8 cellular contexts compared by ENCODE assay signal in the genomic region with DNA sequence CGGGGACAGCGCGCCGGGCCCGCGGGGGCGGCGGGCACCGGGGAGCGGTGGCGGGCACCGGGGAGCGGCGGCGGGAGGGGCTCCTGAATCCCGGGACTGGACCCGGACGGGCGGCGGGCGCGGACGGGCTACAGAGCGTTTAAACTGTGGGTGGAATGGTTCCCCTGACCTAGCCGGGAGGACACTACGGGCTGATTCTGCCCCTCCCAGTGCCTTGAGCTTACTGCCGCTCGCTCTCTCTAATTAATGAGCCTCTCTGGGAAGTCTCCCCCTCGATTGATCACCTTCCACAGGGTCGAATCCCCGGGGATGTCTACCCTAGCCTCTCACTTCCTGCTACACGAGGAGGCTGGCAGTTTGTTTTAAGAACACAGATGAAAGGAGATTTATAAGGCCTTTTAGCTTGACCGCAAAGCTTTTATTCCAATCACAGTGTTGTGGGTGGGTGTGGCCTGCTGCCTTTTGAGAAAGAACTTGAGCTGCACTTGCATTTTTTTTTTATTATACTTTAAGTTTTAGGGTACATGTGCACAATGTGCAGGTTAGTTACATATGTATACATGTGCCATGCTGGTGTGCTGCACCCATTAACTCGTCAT. TPM values are rescaled to one million over a fixed set of nuclear protein-coding genes. Genes with fewer than 3 reads are reported as not detected.
DNase-seq lines count a peak whose midpoint lies in the region; ATAC-seq and TF ChIP-seq lines count a peak whose summit lies in the region.

No MANE protein-coding gene starts in this region.

- no CpG with 5 or more reads among the region's 34 CpGs for WGBS in iPS DF 6.9 (ENCODE audit: insufficient coverage, insufficient read length)

- no peaks in the 10 kb centered on the region for H3K9me3 Mint-ChIP-seq in HFFc6

- peaks cover 13% of the 10 kb centered on the region for H3K27me3 ChIP-seq in BLaER1
- peaks cover 5% of the 10 kb centered on the region; the same call in 1 of the 2 replicates for H3K27me3 ChIP-seq in iPS DF 6.9 (ENCODE audit: control insufficient read depth, insufficient read depth, low read length)

- H3K27ac Mint-ChIP-seq in HFFc6 = no peak overlapping the region

- H3K4me2 ChIP-seq in BLaER1 = peak overlapping the region; percentile 100

- H3K27me3 Mint-ChIP-seq in HFFc6 (ENCODE audit: insufficient read depth) = peaks cover 21% of the 10 kb centered on the region

- DNase-seq in HFFc6 (peak; percentile 12), iPS DF 6.9 (ENCODE audit: low read depth, low spot score) (no peak), SIG-M5 (lab: John Stamatoyannopoulos, UW) (no peak), GF-D8 (lab: John Stamatoyannopoulos, UW) (no peak)

- H3K9me3 ChIP-seq in BLaER1 (no peaks in the 10 kb centered on the region), iPS DF 6.9 (ENCODE audit: control insufficient read depth, insufficient read depth, low read length) (no peaks in the 10 kb centered on the region)

- H3K4me3 Mint-ChIP-seq in HFFc6 = peak overlapping the region; percentile 36; the same call in 1 of the 2 replicates

- H3K4me1 ChIP-seq in BLaER1 (peaks cover 10% of the 10 kb centered on the region; the same call in 1 of the 2 replicates), iPS DF 6.9 (ENCODE audit: control insufficient read depth, insufficient read depth, low read length) (no peaks in the 10 kb centered on the region)

- TF ChIP-seq CTCF in HFFc6 (IDR thresholded peaks at IDR 0.05) (no peak), WI38 (IDR thresholded peaks at IDR 0.05; ENCODE audit: low read depth, low read length) (no peak)

- H4K20me1 ChIP-seq in BLaER1 = no peaks in the 10 kb centered on the region

- no peaks in the 10 kb centered on the region for H3K36me3 Mint-ChIP-seq in HFFc6 (ENCODE audit: low read depth)

- no peak for ATAC-seq in HG03442 (IDR thresholded peaks at IDR 0.05; ENCODE audit: unreplicated experiment)

- H3K4me1 Mint-ChIP-seq in HFFc6 (ENCODE audit: low read depth) = peaks cover 6% of the 10 kb centered on the region; the same call in 1 of the 2 replicates

- H3K9ac ChIP-seq in BLaER1 = peak overlapping the region; percentile 49

- H3K36me3 ChIP-seq in BLaER1 = no peaks in the 10 kb centered on the region
- no peaks in the 10 kb centered on the region for H3K36me3 ChIP-seq in iPS DF 6.9 (ENCODE audit: control insufficient read depth, insufficient read depth, low read length)

- H3K4me3 ChIP-seq in BLaER1 (peak overlapping the region; percentile 75), WI38 (ENCODE audit: low read depth, low read length) (peak overlapping the region; percentile 56; the same call in 1 of the 2 replicates), iPS DF 6.9 (ENCODE audit: low read length) (peak overlapping the region; percentile 80; the same call in 1 of the 2 replicates), skin epidermis (peak overlapping the region; percentile 34 to 69 (median 44))

- no peak overlapping the region for H3K27ac ChIP-seq in BLaER1
- H3K27ac ChIP-seq in iPS DF 6.9 (ENCODE audit: low read length) = no peak overlapping the region
- peak overlapping the region in 11 of 21 experiments; percentile 2 to 87 (median 67) for H3K27ac ChIP-seq in skin epidermis

RNA-seq across cellular contexts. Expression of a gene that starts 1.0 kb away (rescaled TPM):
- under 1 TPM; 0.09 to 0.21 (median 0.17) TPM for total RNA-seq in HFFc6 (2021; fragmentation: NEBNext Ultra II Directional; extraction: Animal tissue kit (Norgen Biotek cat#: 25700))

Comparison
In these comparisons a context has a peak if more than half of its experiments do, and no peak if none do; other contexts are left out.
1. H3K27ac ChIP-seq: peak in skin epidermis (11 of 21); none in BLaER1 (single experiment) and iPS DF 6.9 (single experiment).
2. Peak in every context shown above with its lines, with median percentiles within 50 percentile points of each other: H3K4me3 ChIP-seq.